Comparison of ENCODE assay signal across 10 cellular contexts in genomic region chr18:28176674-28176932, GRCh38. TPM values are rescaled to one million over a fixed set of nuclear protein-coding genes. Genes with fewer than 3 reads are reported as not detected.
DNase-seq lines count a peak whose midpoint lies in the region; ATAC-seq, FAIRE-seq and TF ChIP-seq lines count a peak whose summit lies in the region.
"Had no signal": no experiment of that assay in that cellular context is flagged by ENCODE, and none has a peak within 500 bp of the region (broad histone marks: within the 10 kb centered on the region; RNA-seq: fewer than 3 reads in every experiment).

No MANE protein-coding gene starts in this region.

- TF ChIP-seq EP300 in A549 (IDR thresholded peaks at IDR 0.05) = no peak

- 0% methylated on average over 8 of the region's 38 CpGs for WGBS in A549 (ENCODE audit: missing lambda C conversion rate)

- no peak for FAIRE-seq in A549 (lab: Jason Lieb, UNC)
- FAIRE-seq: G401.6, K562 had no signal

- DNase-seq in A549 (ENCODE audit: low read depth in 1 of 2, low spot score in 1 of 2) (peak in 1 of 2 experiments; percentile 5), DMS79 (lab: John Stamatoyannopoulos, UW) (no peak), Kasumi-1 (lab: John Stamatoyannopoulos, UW) (no peak), NK-92 (lab: John Stamatoyannopoulos, UW; ENCODE audit: unreplicated experiment) (no peak)

- no peak for TF ChIP-seq CTCF in A549 (IDR thresholded peaks at IDR 0.05)

- H3K9me3 ChIP-seq in A549 (no peaks in the 10 kb centered on the region), muscle layer of duodenum (ENCODE audit: control insufficient read depth in 1 of 2, low read length in 2 of 2) (no peaks in the 10 kb centered on the region)

- peak overlapping the region; percentile 93 to 95 for H3K27ac ChIP-seq in A549
- peak overlapping the region; percentile 72 for H3K27ac ChIP-seq in cingulate gyrus (ENCODE audit: low read depth, low read length)
- no peak overlapping the region for H3K27ac ChIP-seq in muscle layer of duodenum (ENCODE audit: low read length)

- CTCF ChIA-PET in A549 (lab: Yijun Ruan, JAX) = no interaction called here

- H3K4me2 ChIP-seq in A549 = peak overlapping the region; percentile 92

- no peaks in the 10 kb centered on the region for H3K36me3 ChIP-seq in muscle layer of duodenum (ENCODE audit: control insufficient read depth in 1 of 2, insufficient read depth in 2 of 2, low read length in 2 of 2)

- no peak for TF ChIP-seq RAD21 in A549 (conservative IDR thresholded peaks at IDR 0.05 in 1 of 2, IDR thresholded peaks at IDR 0.05 in 1 of 2)

- H3K4me1 ChIP-seq in A549 = peaks cover 28% of the 10 kb centered on the region
- peaks cover 0 to 21% of the 10 kb centered on the region in 2 donors for H3K4me1 ChIP-seq in muscle layer of duodenum (ENCODE audit: control insufficient read depth in 1 of 2, insufficient read depth in 2 of 2, low read length in 2 of 2)

- ATAC-seq in A549 (peak; percentile 6 to 28), HG02642 (IDR thresholded peaks at IDR 0.05; ENCODE audit: poor library complexity, unreplicated experiment) (peak; percentile 14), GM21367 (IDR thresholded peaks at IDR 0.05; ENCODE audit: unreplicated experiment) (no peak)
- ATAC-seq: K562 had no signal

- no peak for TF ChIP-seq POLR2A in A549 (IDR thresholded peaks at IDR 0.05; ENCODE audit: low read length)

- H3K4me3 ChIP-seq in A549 (peak overlapping the region; percentile 83), muscle layer of duodenum (ENCODE audit: low read depth in 1 of 2, low read length in 2 of 2) (peak overlapping the region; percentile 37 to 87)
- H3K4me3 ChIP-seq: K562 had no signal

- POLR2A ChIA-PET in A549 (lab: Yijun Ruan, JAX) = interaction anchor here (0.5 to 0.6 kb wide), 3 partner anchors 118 to 574 kb away, joined by 3 read pairs; no protein-coding TSS in a partner anchor

- H3K27me3 ChIP-seq in muscle layer of duodenum (ENCODE audit: low read depth, low read length) = peaks cover 21% of the 10 kb centered on the region

TF ChIP-seq in A549, 52 proteins besides CTCF, POLR2A, EP300 and RAD21:
- TF ChIP-seq CEBPB (IDR thresholded peaks at IDR 0.05) (no peak), ZC3H11A (IDR thresholded peaks at IDR 0.05) (no peak), HEYL (CRISPR knock-in tag; IDR thresholded peaks at IDR 0.05) (no peak), GATA3 (IDR thresholded peaks at IDR 0.05; ENCODE audit: borderline replicate concordance) (no peak), RARB (CRISPR knock-in tag; IDR thresholded peaks at IDR 0.05) (no peak), HOXB13 (CRISPR knock-in tag; IDR thresholded peaks at IDR 0.05; ENCODE audit: low read depth) (no peak), HES2 (IDR thresholded peaks at IDR 0.05) (no peak), BHLHE40 (IDR thresholded peaks at IDR 0.05; ENCODE audit: low read depth, low read length) (no peak), HDAC2 (IDR thresholded peaks at IDR 0.05) (no peak), JUNB (IDR thresholded peaks at IDR 0.05) (no peak)

RNA-seq across cellular contexts. Expression of gene CDH2, which starts 0.3 kb away (rescaled TPM):
- polyA plus RNA-seq in A549 (2011; rRNA removed) = 71.9 and 73.3 TPM in 2 replicates
- polyA plus RNA-seq in A549 (2012; cell fraction: cytosol; rRNA removed) = 17.1 and 19.1 TPM in 2 replicates
- 25.5 and 34.7 TPM in 2 replicates for polyA plus RNA-seq in A549 (2012; cell fraction: nucleus; rRNA removed)
- polyA plus RNA-seq in A549 (2017; fragmentation: RNase III; extraction: RNeasy Plus Mini Kit Qiagen cat#74134 plus additional on column Dnase treatment) = 49.8 to 56.6 TPM (median 54.0 TPM) in 3 replicates
- polyA minus RNA-seq in A549 (2011; rRNA and poly(A)+ RNA removed) = 77.6 and 82.7 TPM in 2 replicates
- polyA plus RNA-seq: K562 had no signal
